ENCODE assay signal across 27 cellular contexts in the genomic region with DNA sequence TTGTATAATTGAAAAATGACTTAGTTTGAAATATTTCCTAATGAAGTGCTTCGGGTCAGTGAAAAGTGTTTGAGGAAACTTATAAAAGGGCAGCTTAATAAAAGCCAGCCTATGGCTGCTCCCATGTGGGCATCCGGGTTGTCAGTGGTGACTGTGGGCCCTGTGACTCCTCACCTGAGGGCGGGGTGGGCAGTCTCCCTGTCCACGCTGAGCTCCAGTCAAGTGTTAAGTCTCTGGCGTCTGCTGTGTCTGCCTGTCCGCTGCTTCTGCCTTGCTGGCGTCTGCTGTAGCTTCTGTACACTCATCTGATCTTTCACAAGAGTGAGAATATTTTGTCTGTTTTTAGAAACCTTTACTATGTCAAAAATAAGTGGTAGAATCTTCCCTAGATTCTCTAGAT.
"Had no signal": no experiment of that assay in that cellular context is flagged by ENCODE, and none has a peak within 500 bp of the region (broad histone marks: within the 10 kb centered on the region; RNA-seq: fewer than 3 reads in every experiment).

No MANE protein-coding gene starts in this region.

- H3K36me3 ChIP-seq: vagina had no signal

- H3K4me1 ChIP-seq: testis had no signal

- H3K27ac Mint-ChIP-seq: activated naive CD4-positive, alpha-beta T cell treated with anti-CD3 and anti-CD28 coated beads, Interleukin-2, amount 10 ng/mL, durations not matched to agents 7 days and 5 days; activated naive CD8-positive, alpha-beta T cell treated with anti-CD3 and anti-CD28 coated beads, Interleukin-2, amount 50 U/mL, for 24 hours had no signal

- H3K9me3 Mint-ChIP-seq: activated naive CD4-positive, alpha-beta T cell treated with anti-CD3 and anti-CD28 coated beads, Interleukin-2, amount 10 ng/mL, durations not matched to agents 7 days and 5 days; activated naive CD8-positive, alpha-beta T cell treated with anti-CD3 and anti-CD28 coated beads, Interleukin-2, amount 50 U/mL, for 24 hours; brain; type B pancreatic cell had no signal

- H3K4me3 Mint-ChIP-seq: activated naive CD4-positive, alpha-beta T cell treated with anti-CD3 and anti-CD28 coated beads, Interleukin-2, amount 10 ng/mL, durations not matched to agents 7 days and 5 days; activated naive CD8-positive, alpha-beta T cell treated with anti-CD3 and anti-CD28 coated beads, Interleukin-2, amount 50 U/mL, for 24 hours; brain; type B pancreatic cell had no signal

- H3K27me3 Mint-ChIP-seq: activated naive CD4-positive, alpha-beta T cell treated with anti-CD3 and anti-CD28 coated beads, Interleukin-2, amount 10 ng/mL, durations not matched to agents 7 days and 5 days; activated naive CD8-positive, alpha-beta T cell treated with anti-CD3 and anti-CD28 coated beads, Interleukin-2, amount 50 U/mL, for 24 hours; brain; type B pancreatic cell had no signal

- H3K27ac ChIP-seq: testis, vagina had no signal

- ATAC-seq: activated naive CD8-positive, alpha-beta T cell treated with anti-CD3 and anti-CD28 coated beads, Interleukin-2, amount 50 U/mL, for 24 hours; left colon; mucosa of descending colon had no signal

- H3K9me3 ChIP-seq: mucosa of descending colon, testis, vagina had no signal

- DNase-seq: activated CD4-positive, alpha-beta T cell treated with anti-CD3 and anti-CD28 coated beads for 1 hour; activated CD4-positive, alpha-beta T cell treated with anti-CD3 and anti-CD28 coated beads, Interleukin-2, amount 50 U/mL, for 1 hour; activated CD8-positive, alpha-beta memory T cell treated with anti-CD3 and anti-CD28 coated beads for 24 hours; activated CD8-positive, alpha-beta memory T cell treated with anti-CD3 and anti-CD28 coated beads, Interleukin-2, amount 50 U/mL, for 4 hours; activated effector memory CD4-positive, alpha-beta T cell treated with Interleukin-2 at 50 U/mL for 16 hours; activated naive CD4-positive, alpha-beta T cell treated with anti-CD3 and anti-CD28 coated beads, Interleukin-2, amount 10 ng/mL, durations not matched to agents 7 days and 5 days; activated naive CD8-positive, alpha-beta T cell treated with anti-CD3 and anti-CD28 coated beads, Interleukin-2, amount 50 U/mL, for 24 hours; activated T-cell treated with anti-CD3 and anti-CD28 coated beads, Interleukin-2, amount 50 U/mL, for 48 hours; anterior cingulate cortex; dermis blood vessel endothelial cell; effector CD8-positive, alpha-beta T cell; foreskin melanocyte; head of caudate nucleus; left colon; mesenchymal stem cell; mucosa of descending colon; occipital lobe; stimulated activated CD4-positive, alpha-beta T cell treated with anti-CD3 and anti-CD28 coated beads, Interleukin-2, amount 100 ng/mL, for 48 hours; stimulated activated CD8-positive, alpha-beta memory T cell treated with anti-CD3 and anti-CD28 coated beads, Interleukin-4, amount 100 ng/mL, for 48 hours; stimulated activated naive CD4-positive, alpha-beta T cell; T-helper 1 cell; T-helper 9 cell; testis had no signal

- H3K27me3 ChIP-seq: testis, vagina had no signal

- H3K4me3 ChIP-seq: mucosa of descending colon, testis, vagina had no signal

- FAIRE-seq: islet of Langerhans had no signal
